ENCODE assay signal across 29 cellular contexts in the genomic region with DNA sequence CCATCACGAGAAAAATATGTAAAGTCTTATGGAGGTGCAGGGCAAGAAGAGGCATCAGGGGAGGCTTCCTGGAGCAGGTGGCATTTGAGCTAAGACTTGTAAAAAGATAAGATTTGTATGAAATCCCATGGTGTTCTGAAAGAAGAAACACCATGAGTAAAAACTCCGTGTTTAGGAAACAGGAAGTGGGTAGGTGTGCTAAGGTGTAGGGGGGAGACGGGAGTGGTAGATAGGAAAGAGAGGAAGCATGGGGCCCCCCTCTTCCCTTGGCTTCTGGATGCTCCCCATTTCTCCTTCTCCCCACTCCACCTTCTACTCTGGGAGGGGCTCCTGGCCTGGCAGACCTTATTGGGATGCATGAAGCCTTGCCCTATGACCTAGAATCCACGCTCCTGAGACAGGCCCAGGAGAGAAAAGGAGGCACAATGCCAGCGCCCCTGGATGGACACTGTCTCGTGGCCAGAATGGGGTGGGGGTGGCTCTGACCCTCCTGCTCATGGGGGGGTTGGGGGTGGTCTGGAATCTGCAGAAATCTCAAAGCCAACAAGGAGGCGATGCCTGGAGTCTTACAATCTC.
"Had no signal": no experiment of that assay in that cellular context is flagged by ENCODE, and none has a peak within 500 bp of the region (broad histone marks: within the 10 kb centered on the region; RNA-seq: fewer than 3 reads in every experiment).

No MANE protein-coding gene starts in this region.

- H3K27ac ChIP-seq: epithelial cell of prostate, neutrophil, pancreas, psoas muscle, sigmoid colon, upper lobe of left lung, vagina, WERI-Rb-1 had no signal

- DNase-seq: activated CD4-positive, alpha-beta T cell treated with anti-CD3 and anti-CD28 coated beads for 48 hours; activated CD4-positive, alpha-beta T cell treated with anti-CD3 and anti-CD28 coated beads, Interleukin-2, amount 50 U/mL, for 48 hours; activated CD8-positive, alpha-beta memory T cell treated with anti-CD3 and anti-CD28 coated beads, Interleukin-2, amount 10 ng/mL, durations not matched to agents 7 days and 5 days; activated naive CD4-positive, alpha-beta T cell; activated T-cell treated with anti-CD3 and anti-CD28 coated beads, Interleukin-2, amount 50 U/mL, for 48 hours; amniotic stem cell; caudate nucleus; effector CD4-positive, alpha-beta T cell; glutamatergic neuron; left ventricle myocardium superior; naive B cell; nephron progenitor cell; pancreas; psoas muscle; sigmoid colon; small intestine; stimulated activated CD4-positive, alpha-beta T cell treated with anti-CD3 and anti-CD28 coated beads, Interleukin-4, amount 100 ng/mL, for 24 hours; stimulated activated naive CD8-positive, alpha-beta T cell treated with anti-CD3 and anti-CD28 coated beads, Interleukin-15, amount 100 ng/mL, for 72 hours; T-helper 17 cell; T1000; upper lobe of left lung; WERI-Rb-1 had no signal

- H3K27me3 Mint-ChIP-seq: activated CD8-positive, alpha-beta memory T cell treated with anti-CD3 and anti-CD28 coated beads, Interleukin-2, amount 10 ng/mL, durations not matched to agents 7 days and 5 days; stimulated activated memory B cell treated with anti-CD40 and anti-IgM and Interleukin-4, amounts not matched to agents 10 μg/mL and 1 μg/mL and 100 μg/mL, for 72 hours had no signal

- ATAC-seq: activated CD4-positive, CD25-positive, alpha-beta regulatory T cell treated with anti-CD3 and anti-CD28 coated beads, Interleukin-2, amount 50 U/mL, for 24 hours; activated CD8-positive, alpha-beta memory T cell treated with anti-CD3 and anti-CD28 coated beads, Interleukin-2, amount 10 ng/mL, durations not matched to agents 7 days and 5 days; left ventricle myocardium superior; pancreas; psoas muscle; stimulated activated memory B cell treated with anti-CD40 and anti-IgM and Interleukin-4, amounts not matched to agents 10 μg/mL and 1 μg/mL and 100 μg/mL, for 72 hours; stimulated activated naive CD8-positive, alpha-beta T cell treated with anti-CD3 and anti-CD28 coated beads, Interleukin-15, amount 100 ng/mL, for 72 hours; T-helper 17 cell had no signal

- H3K9me3 Mint-ChIP-seq: dendritic cell treated with granulocyte-macrophage colony-stimulating factor and Interleukin-4, amounts not matched to agents 40 ng/mL and 50 ng/mL, for 4 days had no signal

- H3K4me3 Mint-ChIP-seq: activated CD8-positive, alpha-beta memory T cell treated with anti-CD3 and anti-CD28 coated beads, Interleukin-2, amount 10 ng/mL, durations not matched to agents 7 days and 5 days; dendritic cell treated with granulocyte-macrophage colony-stimulating factor and Interleukin-4, amounts not matched to agents 40 ng/mL and 50 ng/mL, for 4 days; mesothelial cell of epicardium; nephron progenitor cell; stimulated activated memory B cell treated with anti-CD40 and anti-IgM and Interleukin-4, amounts not matched to agents 10 μg/mL and 1 μg/mL and 100 μg/mL, for 72 hours; stimulated activated naive CD8-positive, alpha-beta T cell treated with anti-CD3 and anti-CD28 coated beads, Interleukin-15, amount 100 ng/mL, for 72 hours; T-helper 17 cell had no signal

- H3K4me1 ChIP-seq: vagina had no signal

- H3K27me3 ChIP-seq: neutrophil, pancreas, sigmoid colon, upper lobe of left lung, vagina had no signal

- H3K4me3 ChIP-seq: pancreas, psoas muscle, sigmoid colon, upper lobe of left lung, vagina had no signal

- H3K27ac Mint-ChIP-seq: activated CD8-positive, alpha-beta memory T cell treated with anti-CD3 and anti-CD28 coated beads, Interleukin-2, amount 10 ng/mL, durations not matched to agents 7 days and 5 days; dendritic cell treated with granulocyte-macrophage colony-stimulating factor and Interleukin-4, amounts not matched to agents 40 ng/mL and 50 ng/mL, for 4 days; mesothelial cell of epicardium; nephron progenitor cell; stimulated activated naive CD8-positive, alpha-beta T cell treated with anti-CD3 and anti-CD28 coated beads, Interleukin-15, amount 100 ng/mL, for 72 hours; T-helper 17 cell had no signal

- H3K36me3 Mint-ChIP-seq: naive B cell had no signal

- H3K36me3 ChIP-seq: neutrophil, pancreas, sigmoid colon, upper lobe of left lung, vagina, WERI-Rb-1 had no signal

- H3K9me3 ChIP-seq: neutrophil, pancreas, psoas muscle, sigmoid colon, upper lobe of left lung, vagina had no signal
